19 cellular contexts compared by ENCODE assay signal in the genomic region with DNA sequence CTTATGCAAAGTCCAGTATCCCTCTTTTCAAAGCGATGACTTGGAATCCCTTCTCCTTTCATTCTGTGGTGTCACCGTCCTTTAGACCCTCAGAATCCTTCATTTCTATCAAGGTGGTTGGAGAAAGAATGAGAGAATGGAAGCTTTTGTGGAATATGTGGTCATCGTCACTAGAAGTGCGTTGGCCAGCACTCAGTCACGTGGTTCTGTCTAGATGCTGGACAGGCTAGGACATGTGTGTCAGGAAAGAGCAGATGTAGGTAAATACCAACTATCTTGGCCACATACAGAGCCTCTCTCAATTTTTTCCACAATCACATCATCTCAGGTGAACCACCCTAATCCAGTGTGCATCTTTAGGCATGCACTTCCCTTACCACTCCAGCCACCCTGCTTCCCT.
DNase-seq lines count a peak whose midpoint lies in the region; ATAC-seq and TF ChIP-seq lines count a peak whose summit lies in the region.
"Had no signal": no experiment of that assay in that cellular context is flagged by ENCODE, and none has a peak within 500 bp of the region (broad histone marks: within the 10 kb centered on the region; RNA-seq: fewer than 3 reads in every experiment).

No MANE protein-coding gene starts in this region.

- H3K4me1 ChIP-seq in Caco-2: peaks cover 15% of the 10 kb centered on the region
- H3K4me1 ChIP-seq in mesenchymal stem cell (ENCODE audit: control insufficient read depth, insufficient read depth, low read depth, low read length): peaks cover 6% of the 10 kb centered on the region
- H3K4me1 ChIP-seq: Peyer's patch had no signal

- no peak overlapping the region for H2BK5ac ChIP-seq in mesenchymal stem cell (ENCODE audit: low read depth, low read length, poor library complexity, severe bottlenecking)

- no TSS peak for BruUV-seq in Caco-2 (replicated peaks; lab: Mats Ljungman, UMichigan)

- H3K27ac ChIP-seq in WERI-Rb-1 (peak overlapping the region; percentile 7; the same call in 1 of the 2 replicates), mesenchymal stem cell (ENCODE audit: low read length, poor library complexity, severe bottlenecking) (peak overlapping the region; percentile 15)
- H3K27ac ChIP-seq: GM23248, HL-60, Peyer's patch had no signal

- H3K27ac Mint-ChIP-seq in activated T-cell treated with anti-CD3 and anti-CD28 coated beads, Interleukin-2, amount 50 U/mL, for 72 hours: peak overlapping the region; percentile 19
- H3K27ac Mint-ChIP-seq in Caco-2 (ENCODE audit: unreplicated experiment): peak overlapping the region; percentile 61
- no peak overlapping the region for H3K27ac Mint-ChIP-seq in activated T-helper 17 cell treated with anti-CD3 and anti-CD28 coated beads, Interleukin-2, amount 50 U/mL, for 72 hours

- no peak overlapping the region for H4K8ac ChIP-seq in mesenchymal stem cell (ENCODE audit: low read length)

- no peak overlapping the region for H3K14ac ChIP-seq in mesenchymal stem cell (ENCODE audit: low read length in 2 of 2)

- intact Hi-C loops in Caco-2 (cut with micrococcal nuclease; ENCODE audit: unreplicated experiment): loop anchor here (5.0 kb wide), 1 partner anchor 75 kb away; no protein-coding TSS in a partner anchor

- no peak overlapping the region for H2BK120ac ChIP-seq in mesenchymal stem cell (ENCODE audit: low read depth, low read length)

- no peak overlapping the region for H3K4me3 ChIP-seq in Caco-2 (ENCODE audit: low read depth, low read length)
- H3K4me3 ChIP-seq in WERI-Rb-1 (ENCODE audit: low read depth, low read length): no peak overlapping the region
- H3K4me3 ChIP-seq in mesenchymal stem cell (ENCODE audit: insufficient read depth in 1 of 2, low read depth in 1 of 2, low read length in 2 of 2): no peak overlapping the region
- H3K4me3 ChIP-seq: GM23248, HAP-1, Peyer's patch had no signal

- H4K91ac ChIP-seq in mesenchymal stem cell (ENCODE audit: low read length): no peak overlapping the region

- H3K36me3 Mint-ChIP-seq in activated T-cell treated with anti-CD3 and anti-CD28 coated beads, Interleukin-2, amount 50 U/mL, for 72 hours (ENCODE audit: insufficient read depth in 2 of 2): no peaks in the 10 kb centered on the region
- H3K36me3 Mint-ChIP-seq in activated T-cell treated with anti-CD3 and anti-CD28 coated beads, Interleukin-2, amount 50 U/mL, for 4 hours (ENCODE audit: insufficient read depth): no peaks in the 10 kb centered on the region
- H3K36me3 Mint-ChIP-seq in Caco-2 (ENCODE audit: insufficient read depth, unreplicated experiment): no peaks in the 10 kb centered on the region
- H3K36me3 Mint-ChIP-seq in activated T-helper 17 cell treated with anti-CD3 and anti-CD28 coated beads, Interleukin-2, amount 50 U/mL, for 72 hours (ENCODE audit: low read depth): no peaks in the 10 kb centered on the region

- H2BK12ac ChIP-seq in mesenchymal stem cell (ENCODE audit: low read length in 2 of 2): no peak overlapping the region

- no peak overlapping the region for H2AK5ac ChIP-seq in mesenchymal stem cell (ENCODE audit: low read length, severe bottlenecking)

- H3K9me3 ChIP-seq in Caco-2 (no peaks in the 10 kb centered on the region), WERI-Rb-1 (ENCODE audit: severe bottlenecking) (no peaks in the 10 kb centered on the region), mesenchymal stem cell (ENCODE audit: control insufficient read depth, low read length) (no peaks in the 10 kb centered on the region)
- H3K9me3 ChIP-seq: HAP-1, Peyer's patch had no signal

- H2AFZ ChIP-seq in mesenchymal stem cell (ENCODE audit: low read depth, low read length): no peak overlapping the region
- H2AFZ ChIP-seq: GM23248 had no signal

- no peak overlapping the region for H3K23ac ChIP-seq in mesenchymal stem cell (ENCODE audit: low read length in 2 of 2)

- peaks cover 17% of the 10 kb centered on the region for H3K4me1 Mint-ChIP-seq in activated T-cell treated with anti-CD3 and anti-CD28 coated beads, Interleukin-2, amount 50 U/mL, for 72 hours (ENCODE audit: low read depth)
- no peaks in the 10 kb centered on the region for H3K4me1 Mint-ChIP-seq in activated T-cell treated with anti-CD3 and anti-CD28 coated beads, Interleukin-2, amount 50 U/mL, for 4 hours (ENCODE audit: low read depth)
- H3K4me1 Mint-ChIP-seq in Caco-2 (ENCODE audit: low read depth, unreplicated experiment): peaks cover 10% of the 10 kb centered on the region
- H3K4me1 Mint-ChIP-seq in activated T-helper 17 cell treated with anti-CD3 and anti-CD28 coated beads, Interleukin-2, amount 50 U/mL, for 72 hours: peaks cover 4% of the 10 kb centered on the region

- CTCF ChIA-PET in Caco-2 (lab: Charles Lee): no interaction called here

- TF ChIP-seq CTCF in Caco-2 (IDR thresholded peaks at IDR 0.05; ENCODE audit: insufficient read depth in 1 of 2, low read depth in 1 of 2, low read length in 1 of 2, severe bottlenecking in 1 of 2, unreplicated experiment in 1 of 2): no peak
- no peak for TF ChIP-seq CTCF in WERI-Rb-1 (IDR thresholded peaks at IDR 0.05; ENCODE audit: low read depth, low read length)

- no peak overlapping the region for H3K4ac ChIP-seq in mesenchymal stem cell (ENCODE audit: low read depth in 1 of 2, low read length in 2 of 2)

- no peaks in the 10 kb centered on the region for H3K79me1 ChIP-seq in mesenchymal stem cell (replicated peaks; ENCODE audit: low read length, poor library complexity, severe bottlenecking)

- ATAC-seq in activated T-cell treated with anti-CD3 and anti-CD28 coated beads, Interleukin-2, amount 50 U/mL, for 72 hours (replicated peaks in 1 of 2): no peak
- ATAC-seq in activated T-cell treated with anti-CD3 and anti-CD28 coated beads, Interleukin-2, amount 50 U/mL, for 4 hours: no peak
- no peak for ATAC-seq in activated T-helper 17 cell treated with anti-CD3 and anti-CD28 coated beads, Interleukin-2, amount 50 U/mL, for 72 hours (replicated peaks)
- no peak for ATAC-seq in HG02798 (IDR thresholded peaks at IDR 0.05; ENCODE audit: poor library complexity, unreplicated experiment)

- POLR2A ChIA-PET in Caco-2 (lab: Charles Lee): interaction anchor here (0.6 kb wide), 1 partner anchor 57 kb away, joined by 3 read pairs; no protein-coding TSS in a partner anchor

- no peaks in the 10 kb centered on the region for H3K9me3 Mint-ChIP-seq in activated T-cell treated with anti-CD3 and anti-CD28 coated beads, Interleukin-2, amount 50 U/mL, for 72 hours
- H3K9me3 Mint-ChIP-seq in activated T-cell treated with anti-CD3 and anti-CD28 coated beads, Interleukin-2, amount 50 U/mL, for 4 hours: no peaks in the 10 kb centered on the region
- no peaks in the 10 kb centered on the region for H3K9me3 Mint-ChIP-seq in Caco-2 (ENCODE audit: unreplicated experiment)
- no peaks in the 10 kb centered on the region for H3K9me3 Mint-ChIP-seq in activated T-helper 17 cell treated with anti-CD3 and anti-CD28 coated beads, Interleukin-2, amount 50 U/mL, for 72 hours

- H2BK15ac ChIP-seq in mesenchymal stem cell (ENCODE audit: low read depth, poor library complexity, severe bottlenecking): no peak overlapping the region

- DNase-seq in activated T-cell treated with anti-CD3 and anti-CD28 coated beads, Interleukin-2, amount 50 U/mL, for 72 hours: no peak
- DNase-seq in activated T-cell treated with anti-CD3 and anti-CD28 coated beads, Interleukin-2, amount 50 U/mL, for 4 hours: no peak
- DNase-seq in Caco-2 (no peak), WERI-Rb-1 (no peak), mesenchymal stem cell (no peak), RKO (ENCODE audit: low spot score) (no peak)
- DNase-seq: 8988T, AML-193, DND-41, NCI-H1694, NCI-H2081, NCI-H345, NCI-H774, Peyer's patch had no signal

- H3K18ac ChIP-seq in mesenchymal stem cell (ENCODE audit: low read depth in 1 of 2, low read length in 2 of 2): no peak overlapping the region

- H3K27me3 ChIP-seq in Caco-2 (replicated peaks; ENCODE audit: control insufficient read depth, insufficient read depth, low read length): no peaks in the 10 kb centered on the region
- H3K27me3 ChIP-seq in WERI-Rb-1 (ENCODE audit: insufficient read depth, low read depth, severe bottlenecking): no peaks in the 10 kb centered on the region
- H3K27me3 ChIP-seq in mesenchymal stem cell (ENCODE audit: control insufficient read depth in 1 of 2, insufficient read depth in 1 of 2, low read length in 2 of 2): no peaks in the 10 kb centered on the region
- H3K27me3 ChIP-seq: Peyer's patch had no signal

- no peak overlapping the region for H3K9ac ChIP-seq in mesenchymal stem cell (ENCODE audit: low read length)
- H3K9ac ChIP-seq: GM23248 had no signal

- WGBS in mesenchymal stem cell: 100% methylated on average over 4 of the region's 5 CpGs

- H3K4me2 ChIP-seq in mesenchymal stem cell (ENCODE audit: low read length, poor library complexity, severe bottlenecking): no peak overlapping the region

- H3K36me3 ChIP-seq in Caco-2 (ENCODE audit: control insufficient read depth, insufficient read depth, low read length) (no peaks in the 10 kb centered on the region), WERI-Rb-1 (no peaks in the 10 kb centered on the region), mesenchymal stem cell (ENCODE audit: control insufficient read depth in 1 of 2, insufficient read depth in 2 of 2, low read depth in 1 of 2, low read length in 2 of 2) (no peaks in the 10 kb centered on the region)
- H3K36me3 ChIP-seq: HAP-1, Peyer's patch had no signal

- peaks cover 7% of the 10 kb centered on the region for H3K27me3 Mint-ChIP-seq in activated T-cell treated with anti-CD3 and anti-CD28 coated beads, Interleukin-2, amount 50 U/mL, for 72 hours (ENCODE audit: low read depth)
- no peaks in the 10 kb centered on the region for H3K27me3 Mint-ChIP-seq in activated T-cell treated with anti-CD3 and anti-CD28 coated beads, Interleukin-2, amount 50 U/mL, for 4 hours (ENCODE audit: low read depth)
- H3K27me3 Mint-ChIP-seq in Caco-2 (ENCODE audit: insufficient read depth, unreplicated experiment): no peaks in the 10 kb centered on the region
- H3K27me3 Mint-ChIP-seq in activated T-helper 17 cell treated with anti-CD3 and anti-CD28 coated beads, Interleukin-2, amount 50 U/mL, for 72 hours: peaks cover 8% of the 10 kb centered on the region

- no peak overlapping the region for H3K4me3 Mint-ChIP-seq in activated T-cell treated with anti-CD3 and anti-CD28 coated beads, Interleukin-2, amount 50 U/mL, for 72 hours
- H3K4me3 Mint-ChIP-seq in activated T-cell treated with anti-CD3 and anti-CD28 coated beads, Interleukin-2, amount 50 U/mL, for 4 hours: no peak overlapping the region
- no peak overlapping the region for H3K4me3 Mint-ChIP-seq in Caco-2 (ENCODE audit: unreplicated experiment)
- H3K4me3 Mint-ChIP-seq in activated T-helper 17 cell treated with anti-CD3 and anti-CD28 coated beads, Interleukin-2, amount 50 U/mL, for 72 hours: no peak overlapping the region
